In genomic region chr17:50218771-50219315, GRCh38 we compare ENCODE assay signal across 8 cellular contexts.
A peak's percentile ranks its signal among the peaks of the same experiment; 100 is the strongest.
DNase-seq lines count a peak whose midpoint lies in the region; ATAC-seq and FAIRE-seq lines count a peak whose summit lies in the region.

No MANE protein-coding gene starts in this region.

- DNase-seq in GM18507 (ENCODE audit: extremely low spot score, insufficient read length, low read depth) (no peak), SK-N-MC (ENCODE audit: low read depth, low spot score) (no peak), fibroblast of the conjunctiva (ENCODE audit: low read depth) (peak; percentile 84), GDM1 (lab: John Stamatoyannopoulos, UW) (no peak), AML-193 (lab: John Stamatoyannopoulos, UW) (no peak)
- DNase-seq in activated CD4-positive, alpha-beta T cell treated with anti-CD3 and anti-CD28 coated beads for 48 hours: no peak

- H3K4me3 ChIP-seq in SK-N-MC (no peak overlapping the region), skin epidermis (no peak overlapping the region)

- H3K9me3 ChIP-seq in SK-N-MC (ENCODE audit: low read depth, low read length): no peaks in the 10 kb centered on the region

- peak; percentile 65 for FAIRE-seq in GM18507 (lab: Jason Lieb, UNC)

- no peak for ATAC-seq in GM21619 (IDR thresholded peaks at IDR 0.05; ENCODE audit: unreplicated experiment)

- no peak overlapping the region for H3K9ac ChIP-seq in SK-N-MC (ENCODE audit: insufficient read length)

- H3K27ac ChIP-seq in SK-N-MC: 0 out of 2 replicates have a peak overlapping the region, but pooled peaks have one; percentile 12
- H3K27ac ChIP-seq in skin epidermis: peak overlapping the region in 16 of 21 experiments; percentile 12 to 84 (median 46)

- H3K36me3 ChIP-seq in SK-N-MC (ENCODE audit: insufficient read depth, low read length): no peaks in the 10 kb centered on the region
